ENCODE assay signal across 1 cellular context in the genomic region with DNA sequence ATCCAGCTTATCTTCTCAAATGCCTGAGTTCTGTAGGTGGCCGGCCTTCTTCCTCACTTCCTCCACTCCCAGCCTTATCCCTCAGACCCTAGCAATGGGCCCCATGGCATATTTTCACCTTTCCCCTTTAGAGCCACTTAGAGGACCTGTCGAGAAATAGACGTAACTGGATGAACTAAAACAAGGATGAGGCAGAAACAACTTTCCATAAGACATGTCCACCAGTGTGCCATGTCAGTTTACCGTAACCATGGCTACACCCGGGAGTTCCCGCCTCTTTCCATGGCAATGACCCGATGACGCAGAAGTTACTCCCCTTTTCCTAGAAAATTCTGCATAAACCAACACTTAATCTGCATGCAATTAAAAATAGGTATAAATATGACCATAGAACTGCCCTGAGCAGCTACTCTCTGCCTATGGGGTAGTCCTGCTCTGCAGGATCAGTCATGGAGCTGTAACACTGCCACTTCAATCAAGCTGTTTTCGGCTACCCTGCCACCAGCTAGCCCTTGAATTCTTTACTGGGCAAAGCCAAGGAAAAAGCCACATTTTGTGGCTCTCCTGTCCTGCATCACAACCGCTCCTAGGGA.
TF ChIP-seq lines count a peak whose summit lies in the region.

No MANE protein-coding gene starts in this region.

TF ChIP-seq in K562, 482 proteins besides CTCF, POLR2A, EP300 and RAD21 (continued from another document and continues in another):
- TF ChIP-seq, protein P1, sequence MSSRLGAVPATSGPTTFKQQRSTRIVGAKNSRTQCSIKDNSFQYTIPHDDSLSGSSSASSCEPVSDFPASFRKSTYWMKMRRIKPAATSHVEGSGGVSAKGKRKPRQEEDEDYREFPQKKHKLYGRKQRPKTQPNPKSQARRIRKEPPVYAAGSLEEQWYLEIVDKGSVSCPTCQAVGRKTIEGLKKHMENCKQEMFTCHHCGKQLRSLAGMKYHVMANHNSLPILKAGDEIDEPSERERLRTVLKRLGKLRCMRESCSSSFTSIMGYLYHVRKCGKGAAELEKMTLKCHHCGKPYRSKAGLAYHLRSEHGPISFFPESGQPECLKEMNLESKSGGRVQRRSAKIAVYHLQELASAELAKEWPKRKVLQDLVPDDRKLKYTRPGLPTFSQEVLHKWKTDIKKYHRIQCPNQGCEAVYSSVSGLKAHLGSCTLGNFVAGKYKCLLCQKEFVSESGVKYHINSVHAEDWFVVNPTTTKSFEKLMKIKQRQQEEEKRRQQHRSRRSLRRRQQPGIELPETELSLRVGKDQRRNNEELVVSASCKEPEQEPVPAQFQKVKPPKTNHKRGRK (tag; IDR thresholded peaks at IDR 0.05) = no peak
- no peak for TF ChIP-seq RBM25 (IDR thresholded peaks at IDR 0.05; ENCODE audit: low read depth, low read length, severe bottlenecking)
- TF ChIP-seq MAX (CRISPR knock-in tag; IDR thresholded peaks at IDR 0.05) = peak; percentile 14; the same call in 1 of the 2 replicates
- TF ChIP-seq HNRNPLL (IDR thresholded peaks at IDR 0.05; ENCODE audit: low read depth, low read length, poor library complexity, severe bottlenecking) = no peak
- TF ChIP-seq PHF8 (IDR thresholded peaks at IDR 0.05; ENCODE audit: borderline replicate concordance, low read length) = peak; percentile 13; the same call in 1 of the 2 replicates
- no peak for TF ChIP-seq NBN (IDR thresholded peaks at IDR 0.05; ENCODE audit: low read depth)
- TF ChIP-seq ZNF766 (CRISPR knock-in tag; conservative IDR thresholded peaks at IDR 0.05) = no peak
- TF ChIP-seq FOXP1 (CRISPR knock-in tag; IDR thresholded peaks at IDR 0.05) = no peak
- peak; percentile 39; the same call in 1 of the 2 replicates for TF ChIP-seq NR2C1 (IDR thresholded peaks at IDR 0.05)
- no peak for TF ChIP-seq NR2C1 (tag; IDR thresholded peaks at IDR 0.05)
- TF ChIP-seq NFIC (IDR thresholded peaks at IDR 0.05) = no peak
- TF ChIP-seq ZSCAN32 (CRISPR knock-in tag; IDR thresholded peaks at IDR 0.05) = no peak
- TF ChIP-seq MXD1 (CRISPR knock-in tag; IDR thresholded peaks at IDR 0.05; ENCODE audit: borderline replicate concordance, poor library complexity, severe bottlenecking) = no peak
- TF ChIP-seq, protein P2, sequence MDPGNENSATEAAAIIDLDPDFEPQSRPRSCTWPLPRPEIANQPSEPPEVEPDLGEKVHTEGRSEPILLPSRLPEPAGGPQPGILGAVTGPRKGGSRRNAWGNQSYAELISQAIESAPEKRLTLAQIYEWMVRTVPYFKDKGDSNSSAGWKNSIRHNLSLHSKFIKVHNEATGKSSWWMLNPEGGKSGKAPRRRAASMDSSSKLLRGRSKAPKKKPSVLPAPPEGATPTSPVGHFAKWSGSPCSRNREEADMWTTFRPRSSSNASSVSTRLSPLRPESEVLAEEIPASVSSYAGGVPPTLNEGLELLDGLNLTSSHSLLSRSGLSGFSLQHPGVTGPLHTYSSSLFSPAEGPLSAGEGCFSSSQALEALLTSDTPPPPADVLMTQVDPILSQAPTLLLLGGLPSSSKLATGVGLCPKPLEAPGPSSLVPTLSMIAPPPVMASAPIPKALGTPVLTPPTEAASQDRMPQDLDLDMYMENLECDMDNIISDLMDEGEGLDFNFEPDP (CRISPR knock-in tag; IDR thresholded peaks at IDR 0.05) = no peak
- TF ChIP-seq XRCC4 (IDR thresholded peaks at IDR 0.05; ENCODE audit: extremely low read depth, insufficient read depth, insufficient read length) = no peak
- no peak for TF ChIP-seq NR2C2 (CRISPR knock-in tag; IDR thresholded peaks at IDR 0.05)
- TF ChIP-seq NR2C2 (tag; IDR thresholded peaks at IDR 0.05) = peak; percentile 66
- no peak for TF ChIP-seq IRF9 (tag; IDR thresholded peaks at IDR 0.05)
- no peak for TF ChIP-seq PCBP1 (IDR thresholded peaks at IDR 0.05; ENCODE audit: low read depth, low read length, poor library complexity, severe bottlenecking)
- TF ChIP-seq, protein P3, sequence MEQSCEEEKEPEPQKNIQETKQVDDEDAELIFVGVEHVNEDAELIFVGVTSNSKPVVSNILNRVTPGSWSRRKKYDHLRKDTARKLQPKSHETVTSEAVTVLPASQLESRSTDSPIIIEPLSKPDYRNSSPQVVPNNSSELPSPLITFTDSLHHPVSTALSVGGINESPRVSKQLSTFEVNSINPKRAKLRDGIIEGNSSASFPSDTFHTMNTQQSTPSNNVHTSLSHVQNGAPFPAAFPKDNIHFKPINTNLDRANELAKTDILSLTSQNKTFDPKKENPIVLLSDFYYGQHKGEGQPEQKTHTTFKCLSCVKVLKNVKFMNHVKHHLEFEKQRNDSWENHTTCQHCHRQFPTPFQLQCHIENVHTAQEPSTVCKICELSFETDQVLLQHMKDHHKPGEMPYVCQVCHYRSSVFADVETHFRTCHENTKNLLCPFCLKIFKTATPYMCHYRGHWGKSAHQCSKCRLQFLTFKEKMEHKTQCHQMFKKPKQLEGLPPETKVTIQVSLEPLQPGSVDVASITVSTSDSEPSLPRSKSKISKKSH (CRISPR knock-in tag; IDR thresholded peaks at IDR 0.05) = no peak
- TF ChIP-seq ZNF311 (CRISPR knock-in tag; IDR thresholded peaks at IDR 0.05) = no peak
- TF ChIP-seq ADNP (tag; IDR thresholded peaks at IDR 0.05) = no peak
- 0 out of 2 replicates have a peak, but pooled peaks have one; percentile 67 for TF ChIP-seq ATF7 (IDR thresholded peaks at IDR 0.05)
- peak; percentile 42 for TF ChIP-seq TBP (optimal IDR thresholded peaks at IDR 0.05; ENCODE audit: low read depth, low read length)
- TF ChIP-seq ZC3H4 (CRISPR knock-in tag; IDR thresholded peaks at IDR 0.05; ENCODE audit: borderline replicate concordance) = no peak
- no peak for TF ChIP-seq MECOM (CRISPR knock-in tag; IDR thresholded peaks at IDR 0.05)
- TF ChIP-seq RFX1 (IDR thresholded peaks at IDR 0.05) = peak; percentile 98
- no peak for TF ChIP-seq ZNF282 (CRISPR knock-in tag; IDR thresholded peaks at IDR 0.05)
- no peak for TF ChIP-seq RERE (CRISPR knock-in tag; IDR thresholded peaks at IDR 0.05; ENCODE audit: borderline replicate concordance)
- TF ChIP-seq HOMEZ (CRISPR knock-in tag; IDR thresholded peaks at IDR 0.05) = no peak
- no peak for TF ChIP-seq MAFK (IDR thresholded peaks at IDR 0.05; ENCODE audit: low read length)
- TF ChIP-seq GTF2B (IDR thresholded peaks at IDR 0.05; ENCODE audit: extremely low read depth, insufficient read length) = no peak
- TF ChIP-seq PHB (CRISPR knock-in tag; IDR thresholded peaks at IDR 0.05) = no peak
- 0 out of 2 replicates have a peak, but pooled peaks have one; percentile 1 for TF ChIP-seq RB1 (IDR thresholded peaks at IDR 0.05; ENCODE audit: low read depth)
- TF ChIP-seq BACH1 (tag; IDR thresholded peaks at IDR 0.05) = no peak
- TF ChIP-seq CBFA2T2 (conservative IDR thresholded peaks at IDR 0.05) = no peak
- TF ChIP-seq, protein P4, sequence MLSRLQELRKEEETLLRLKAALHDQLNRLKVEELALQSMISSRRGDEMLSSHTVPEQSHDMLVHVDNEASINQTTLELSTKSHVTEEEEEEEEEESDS (CRISPR knock-in tag; IDR thresholded peaks at IDR 0.05) = no peak
- no peak for TF ChIP-seq HNRNPH1 (optimal IDR thresholded peaks at IDR 0.05; ENCODE audit: low read depth, low read length)
- TF ChIP-seq ESRRA (IDR thresholded peaks at IDR 0.05; ENCODE audit: borderline replicate concordance, low read depth) = no peak
- TF ChIP-seq, protein P5, sequence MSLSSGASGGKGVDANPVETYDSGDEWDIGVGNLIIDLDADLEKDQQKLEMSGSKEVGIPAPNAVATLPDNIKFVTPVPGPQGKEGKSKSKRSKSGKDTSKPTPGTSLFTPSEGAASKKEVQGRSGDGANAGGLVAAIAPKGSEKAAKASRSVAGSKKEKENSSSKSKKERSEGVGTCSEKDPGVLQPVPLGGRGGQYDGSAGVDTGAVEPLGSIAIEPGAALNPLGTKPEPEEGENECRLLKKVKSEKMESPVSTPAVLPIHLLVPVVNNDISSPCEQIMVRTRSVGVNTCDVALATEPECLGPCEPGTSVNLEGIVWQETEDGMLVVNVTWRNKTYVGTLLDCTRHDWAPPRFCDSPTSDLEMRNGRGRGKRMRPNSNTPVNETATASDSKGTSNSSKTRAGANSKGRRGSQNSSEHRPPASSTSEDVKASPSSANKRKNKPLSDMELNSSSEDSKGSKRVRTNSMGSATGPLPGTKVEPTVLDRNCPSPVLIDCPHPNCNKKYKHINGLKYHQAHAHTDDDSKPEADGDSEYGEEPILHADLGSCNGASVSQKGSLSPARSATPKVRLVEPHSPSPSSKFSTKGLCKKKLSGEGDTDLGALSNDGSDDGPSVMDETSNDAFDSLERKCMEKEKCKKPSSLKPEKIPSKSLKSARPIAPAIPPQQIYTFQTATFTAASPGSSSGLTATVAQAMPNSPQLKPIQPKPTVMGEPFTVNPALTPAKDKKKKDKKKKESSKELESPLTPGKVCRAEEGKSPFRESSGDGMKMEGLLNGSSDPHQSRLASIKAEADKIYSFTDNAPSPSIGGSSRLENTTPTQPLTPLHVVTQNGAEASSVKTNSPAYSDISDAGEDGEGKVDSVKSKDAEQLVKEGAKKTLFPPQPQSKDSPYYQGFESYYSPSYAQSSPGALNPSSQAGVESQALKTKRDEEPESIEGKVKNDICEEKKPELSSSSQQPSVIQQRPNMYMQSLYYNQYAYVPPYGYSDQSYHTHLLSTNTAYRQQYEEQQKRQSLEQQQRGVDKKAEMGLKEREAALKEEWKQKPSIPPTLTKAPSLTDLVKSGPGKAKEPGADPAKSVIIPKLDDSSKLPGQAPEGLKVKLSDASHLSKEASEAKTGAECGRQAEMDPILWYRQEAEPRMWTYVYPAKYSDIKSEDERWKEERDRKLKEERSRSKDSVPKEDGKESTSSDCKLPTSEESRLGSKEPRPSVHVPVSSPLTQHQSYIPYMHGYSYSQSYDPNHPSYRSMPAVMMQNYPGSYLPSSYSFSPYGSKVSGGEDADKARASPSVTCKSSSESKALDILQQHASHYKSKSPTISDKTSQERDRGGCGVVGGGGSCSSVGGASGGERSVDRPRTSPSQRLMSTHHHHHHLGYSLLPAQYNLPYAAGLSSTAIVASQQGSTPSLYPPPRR (CRISPR knock-in tag; IDR thresholded peaks at IDR 0.05; ENCODE audit: borderline replicate concordance) = no peak
- no peak for TF ChIP-seq BRF1 (IDR thresholded peaks at IDR 0.05; ENCODE audit: borderline replicate concordance, extremely low read depth, insufficient read length)
- no peak for TF ChIP-seq MAFG (tag; conservative IDR thresholded peaks at IDR 0.05)
- peak; percentile 76 for TF ChIP-seq BMI1 (IDR thresholded peaks at IDR 0.05; ENCODE audit: low read length)
